23 cellular contexts compared by ENCODE assay signal in the genomic region with DNA sequence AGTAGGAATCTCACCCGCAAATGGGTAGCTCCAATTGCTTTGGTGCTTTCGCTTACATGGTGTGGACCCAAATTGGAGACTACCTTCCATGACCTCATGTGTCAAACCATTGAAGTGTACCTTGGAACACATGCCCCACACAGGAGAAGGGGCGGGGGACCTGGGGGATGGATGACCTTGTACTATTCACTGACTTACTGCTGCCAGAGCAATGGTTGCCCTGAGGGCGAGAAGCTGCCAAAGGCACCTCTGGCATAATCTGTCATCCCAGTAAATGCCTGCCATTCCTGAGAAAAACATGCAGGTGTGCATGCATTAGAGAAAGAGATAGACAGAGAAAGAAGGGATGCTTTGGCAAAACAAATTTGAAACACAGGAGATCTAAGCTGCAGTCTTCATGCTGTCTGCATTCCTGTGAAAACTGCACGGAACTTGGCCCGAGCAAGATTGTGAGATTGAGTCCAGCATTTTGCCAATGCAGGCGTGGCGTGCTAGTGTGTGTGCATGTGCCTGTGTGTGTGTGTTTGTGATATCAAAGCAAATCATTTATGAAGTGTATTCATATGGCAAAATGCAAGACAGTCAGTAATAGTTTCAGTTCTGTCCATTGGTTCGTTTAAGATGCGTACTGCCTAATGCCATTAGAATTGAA.
A peak's percentile ranks its signal among the peaks of the same experiment; 100 is the strongest.
DNase-seq lines count a peak whose midpoint lies in the region; ATAC-seq, FAIRE-seq and TF ChIP-seq lines count a peak whose summit lies in the region.
"Had no signal": no experiment of that assay in that cellular context is flagged by ENCODE, and none has a peak within 500 bp of the region (broad histone marks: within the 10 kb centered on the region; RNA-seq: fewer than 3 reads in every experiment).

No MANE protein-coding gene starts in this region.

- 86% methylated on average over 10 of the region's 10 CpGs for WGBS in thyroid gland, 2 donors

- intact Hi-C loops in thyroid gland (cut with DNase I) (no loop called here), posterior vena cava (cut with DNase I) (loop anchor here in 1 of 2 donors (10.0 kb wide), 1 partner anchor 773 kb away; no protein-coding TSS in a partner anchor)
- intact Hi-C loops in naive thymus-derived CD4-positive, alpha-beta T cell (cut with micrococcal nuclease) = loop anchor here (1.0 to 5.0 kb wide), 4 partner anchors 773 to 1120 kb away; no protein-coding TSS in a partner anchor

- H3K9me3 ChIP-seq in thyroid gland = no peaks in the 10 kb centered on the region
- no peaks in the 10 kb centered on the region for H3K9me3 ChIP-seq in naive thymus-derived CD4-positive, alpha-beta T cell (ENCODE audit: control insufficient read depth in 2 of 3, low read length in 3 of 3)
- H3K9me3 ChIP-seq: HAP-1, SJCRH30 had no signal

- H3K9me3 Mint-ChIP-seq in naive thymus-derived CD4-positive, alpha-beta T cell = peaks cover 0 to 2% (median 0%) of the 10 kb centered on the region in 11 donors
- H3K9me3 Mint-ChIP-seq: CD4-positive, CD25-positive, alpha-beta regulatory T cell; HFFc6 had no signal

- no peak overlapping the region for H3K27ac Mint-ChIP-seq in naive thymus-derived CD4-positive, alpha-beta T cell
- H3K27ac Mint-ChIP-seq: CD4-positive, CD25-positive, alpha-beta regulatory T cell; HFFc6 had no signal

- FAIRE-seq in bronchial epithelial cell (lab: Jason Lieb, UNC) = peak; percentile 70
- FAIRE-seq: GM18507, HTR-8/SVneo had no signal

- H3K4me3 ChIP-seq in bronchial epithelial cell (ENCODE audit: low read depth, low read length) (no peak overlapping the region), thyroid gland (replicated peaks in 1 of 3) (no peak overlapping the region)
- H3K4me3 ChIP-seq in naive thymus-derived CD4-positive, alpha-beta T cell (ENCODE audit: low read length) = no peak overlapping the region
- H3K4me3 ChIP-seq: GM23248, HAP-1, SJCRH30 had no signal

- no peaks in the 10 kb centered on the region for H3K36me3 Mint-ChIP-seq in naive thymus-derived CD4-positive, alpha-beta T cell
- H3K36me3 Mint-ChIP-seq: CD4-positive, CD25-positive, alpha-beta regulatory T cell had no signal

- H3K27me3 ChIP-seq in bronchial epithelial cell (ENCODE audit: control insufficient read depth, insufficient read depth, low read length) = peaks cover 2% of the 10 kb centered on the region
- H3K27me3 ChIP-seq in thyroid gland = no peaks in the 10 kb centered on the region
- no peaks in the 10 kb centered on the region for H3K27me3 ChIP-seq in naive thymus-derived CD4-positive, alpha-beta T cell (ENCODE audit: control insufficient read depth in 2 of 2, insufficient read depth in 2 of 2, low read length in 2 of 2)
- H3K27me3 ChIP-seq: SJCRH30 had no signal

- peaks cover 25 to 34% of the 10 kb centered on the region in 2 donors for H3K4me1 ChIP-seq in thyroid gland
- H3K4me1 ChIP-seq in naive thymus-derived CD4-positive, alpha-beta T cell (ENCODE audit: control insufficient read depth in 2 of 2, insufficient read depth in 2 of 2, low read length in 2 of 2) = no peaks in the 10 kb centered on the region
- H3K4me1 ChIP-seq: SJCRH30 had no signal

- H3K4me3 Mint-ChIP-seq in naive thymus-derived CD4-positive, alpha-beta T cell = no peak overlapping the region
- H3K4me3 Mint-ChIP-seq: CD4-positive, CD25-positive, alpha-beta regulatory T cell; HFFc6 had no signal

- CTCF ChIA-PET in naive thymus-derived CD4-positive, alpha-beta T cell (lab: Charles Lee) = no interaction called here

- peaks cover 7 to 18% (median 11%) of the 10 kb centered on the region in 5 donors for H3K27me3 Mint-ChIP-seq in naive thymus-derived CD4-positive, alpha-beta T cell

- H3K36me3 ChIP-seq in bronchial epithelial cell (ENCODE audit: control insufficient read depth, insufficient read depth, low read length) (no peaks in the 10 kb centered on the region), thyroid gland (no peaks in the 10 kb centered on the region)
- H3K36me3 ChIP-seq in naive thymus-derived CD4-positive, alpha-beta T cell (ENCODE audit: control insufficient read depth in 2 of 3, insufficient read depth in 3 of 3, low read length in 3 of 3) = no peaks in the 10 kb centered on the region
- H3K36me3 ChIP-seq: HAP-1, SJCRH30 had no signal

- DNase-seq in NCI-H1417 (lab: John Stamatoyannopoulos, UW) = peak in 2 of 3 experiments; percentile 17 to 51
- no peak for DNase-seq in NCI-H1417 treated with DMSO at 0.1 percent for 48 hours (lab: John Stamatoyannopoulos, UW)
- DNase-seq in bronchial epithelial cell (ENCODE audit: low read depth) = no peak
- peak; percentile 79 for DNase-seq in islet precursor cell
- peak; percentile 8 to 12 for DNase-seq in thyroid gland
- no peak for DNase-seq in posterior vena cava (ENCODE audit: low spot score)
- no peak for DNase-seq in naive thymus-derived CD4-positive, alpha-beta T cell
- DNase-seq in superior temporal gyrus (ENCODE audit: extremely low spot score) = no peak
- DNase-seq: CD4-positive, CD25-positive, alpha-beta regulatory T cell; HFFc6; MV-4-11; NCI-H1105; NCI-H2029; NCI-H524 treated with DMSO at 0.1 percent for 48 hours; NK-92 treated with Interleukin-12 subunit alpha and Interleukin-12 subunit beta, amount 100 ng/mL, for 24 hours had no signal

- POLR2A ChIA-PET in naive thymus-derived CD4-positive, alpha-beta T cell (lab: Charles Lee) = no interaction called here

- no peak for TF ChIP-seq CTCF in bronchial epithelial cell (IDR thresholded peaks at IDR 0.05; ENCODE audit: insufficient read depth, low read length, severe bottlenecking)
- no peak for TF ChIP-seq CTCF in thyroid gland (IDR thresholded peaks at IDR 0.05)

- no peak for TF ChIP-seq POLR2A in thyroid gland (IDR thresholded peaks at IDR 0.05)

- peak overlapping the region in 2 of 3 donors; percentile 56 to 81 for H3K27ac ChIP-seq in thyroid gland
- H3K27ac ChIP-seq in naive thymus-derived CD4-positive, alpha-beta T cell (ENCODE audit: low read depth, low read length) = no peak overlapping the region
- H3K27ac ChIP-seq: 22Rv1, GM23248, SJCRH30 had no signal

- H3K4me1 Mint-ChIP-seq in naive thymus-derived CD4-positive, alpha-beta T cell = no peaks in the 10 kb centered on the region
- H3K4me1 Mint-ChIP-seq: CD4-positive, CD25-positive, alpha-beta regulatory T cell had no signal

- ATAC-seq in naive thymus-derived CD4-positive, alpha-beta T cell = no peak
- ATAC-seq: PC-3, Right ventricle myocardium inferior had no signal

Comparison
In these comparisons a context has a peak if more than half of its experiments do, and no peak if none do; other contexts are left out.
1. DNase-seq: peak in NCI-H1417 (2 of 3), islet precursor cell (single experiment) and thyroid gland (2 of 2); none in NCI-H1417 treated with DMSO at 0.1 percent for 48 hours (single experiment), bronchial epithelial cell (single experiment), posterior vena cava (single experiment), naive thymus-derived CD4-positive, alpha-beta T cell (0 of 9) and superior temporal gyrus (single experiment).